In genomic region chr2:148106331-148106730, GRCh38 we compare ENCODE assay signal across 23 cellular contexts.
"Had no signal": no experiment of that assay in that cellular context is flagged by ENCODE, and none has a peak within 500 bp of the region (broad histone marks: within the 10 kb centered on the region; RNA-seq: fewer than 3 reads in every experiment).

No MANE protein-coding gene starts in this region.

- ATAC-seq: activated CD4-positive, alpha-beta T cell treated with anti-CD3 and anti-CD28 coated beads for 36 hours; activated T-cell treated with anti-CD3 and anti-CD28 coated beads, Interleukin-2, amount 50 U/mL, for 72 hours had no signal

- H3K4me3 Mint-ChIP-seq: activated CD4-positive, alpha-beta memory T cell treated with anti-CD3 and anti-CD28 coated beads, Interleukin-2, amount 10 ng/mL, durations not matched to agents 7 days and 5 days; activated CD4-positive, alpha-beta T cell treated with anti-CD3 and anti-CD28 coated beads for 36 hours; activated naive CD4-positive, alpha-beta T cell treated with anti-CD3 and anti-CD28 coated beads, Interleukin-2, amount 10 ng/mL, durations not matched to agents 7 days and 5 days; activated naive CD8-positive, alpha-beta T cell treated with anti-CD3 and anti-CD28 coated beads for 36 hours; activated T-cell treated with anti-CD3 and anti-CD28 coated beads, Interleukin-2, amount 50 U/mL, for 72 hours had no signal

- H3K27me3 Mint-ChIP-seq: activated CD4-positive, alpha-beta memory T cell treated with anti-CD3 and anti-CD28 coated beads, Interleukin-2, amount 10 ng/mL, durations not matched to agents 7 days and 5 days; activated CD4-positive, alpha-beta T cell treated with anti-CD3 and anti-CD28 coated beads for 36 hours; activated naive CD4-positive, alpha-beta T cell treated with anti-CD3 and anti-CD28 coated beads, Interleukin-2, amount 10 ng/mL, durations not matched to agents 7 days and 5 days; activated naive CD8-positive, alpha-beta T cell treated with anti-CD3 and anti-CD28 coated beads for 36 hours had no signal

- H3K27ac Mint-ChIP-seq: activated CD4-positive, alpha-beta memory T cell treated with anti-CD3 and anti-CD28 coated beads, Interleukin-2, amount 10 ng/mL, durations not matched to agents 7 days and 5 days; activated CD4-positive, alpha-beta T cell treated with anti-CD3 and anti-CD28 coated beads for 36 hours; activated naive CD4-positive, alpha-beta T cell treated with anti-CD3 and anti-CD28 coated beads, Interleukin-2, amount 10 ng/mL, durations not matched to agents 7 days and 5 days; activated naive CD8-positive, alpha-beta T cell treated with anti-CD3 and anti-CD28 coated beads for 36 hours; activated T-cell treated with anti-CD3 and anti-CD28 coated beads, Interleukin-2, amount 50 U/mL, for 72 hours; activated T-helper 2 cell treated with anti-CD3 and anti-CD28 coated beads, Interferon-gamma antibody, Interleukin-2, Interleukin-4, amounts not matched to agents 10 μg/mL and 5 μg/mL and 100 μg/mL, durations not matched to agents 14 hours and 24 hours and 36 hours had no signal

- H3K9me3 Mint-ChIP-seq: activated CD4-positive, alpha-beta memory T cell treated with anti-CD3 and anti-CD28 coated beads, Interleukin-2, amount 10 ng/mL, durations not matched to agents 7 days and 5 days; activated naive CD4-positive, alpha-beta T cell treated with anti-CD3 and anti-CD28 coated beads, Interleukin-2, amount 10 ng/mL, durations not matched to agents 7 days and 5 days; activated T-cell treated with anti-CD3 and anti-CD28 coated beads, Interleukin-2, amount 50 U/mL, for 72 hours; activated T-helper 2 cell treated with anti-CD3 and anti-CD28 coated beads, Interferon-gamma antibody, Interleukin-2, Interleukin-4, amounts not matched to agents 10 μg/mL and 5 μg/mL and 100 μg/mL, durations not matched to agents 14 hours and 24 hours and 36 hours had no signal

- H3K4me3 ChIP-seq: breast epithelium, PC-9 had no signal

- DNase-seq: activated CD4-positive, alpha-beta memory T cell treated with anti-CD3 and anti-CD28 coated beads, Interleukin-2, amount 10 ng/mL, durations not matched to agents 7 days and 5 days; activated CD4-positive, alpha-beta T cell treated with anti-CD3 and anti-CD28 coated beads for 36 hours; activated CD4-positive, alpha-beta T cell treated with anti-CD3 and anti-CD28 coated beads, Interleukin-2, amount 50 U/mL, for 1 hour; activated gamma-delta T cell treated with Interleukin-2 at 50 U/mL for 16 hours; activated naive CD4-positive, alpha-beta T cell treated with anti-CD3 and anti-CD28 coated beads, Interleukin-2, amount 10 ng/mL, durations not matched to agents 7 days and 5 days; activated naive CD8-positive, alpha-beta T cell treated with anti-CD3 and anti-CD28 coated beads for 36 hours; activated T-cell treated with anti-CD3 and anti-CD28 coated beads for 4 hours; activated T-cell treated with anti-CD3 and anti-CD28 coated beads, Interleukin-2, amount 50 U/mL, for 72 hours; aorta; caudate nucleus; Karpas-422; NCI-H1105 treated with DMSO at 0.1 percent for 48 hours; NCI-H1436 treated with DMSO at 0.1 percent for 48 hours; NCI-H187 treated with DMSO at 0.1 percent for 48 hours; NCI-H2081 treated with DMSO at 0.1 percent for 48 hours; NCI-H446; NCI-H524; PC-9; SIG-M5; T-helper 1 cell; WERI-Rb-1 had no signal
